8 cellular contexts compared by ENCODE assay signal in genomic region chr9:447230-448025, GRCh38. TPM values are rescaled to one million over a fixed set of nuclear protein-coding genes. Genes with fewer than 3 reads are reported as not detected.
DNase-seq lines count a peak whose midpoint lies in the region; ATAC-seq, FAIRE-seq and TF ChIP-seq lines count a peak whose summit lies in the region.

No MANE protein-coding gene starts in this region.

- BruUV-seq in GM12878 (replicated peaks; lab: Mats Ljungman, UMichigan), result no TSS peak

- H3K27me3 ChIP-seq in GM12878 (replicated peaks in 1 of 2; ENCODE audit: control insufficient read depth in 2 of 2, insufficient read depth in 2 of 2, low read length in 1 of 2), result no peaks in the 10 kb centered on the region
- no peaks in the 10 kb centered on the region for H3K27me3 ChIP-seq in neural progenitor cell

- peaks cover 82% of the 10 kb centered on the region for H3K36me3 Mint-ChIP-seq in T-helper 2 cell treated with Interferon-gamma antibody and Interleukin-4, amounts not matched to agents 5 μg/mL and 100 μg/mL, for 36 hours (ENCODE audit: low read depth)
- H3K36me3 Mint-ChIP-seq in neural progenitor cell, result peaks cover 7% of the 10 kb centered on the region

- peak overlapping the region; percentile 63 for H3K4me3 Mint-ChIP-seq in T-helper 2 cell treated with Interferon-gamma antibody and Interleukin-4, amounts not matched to agents 5 μg/mL and 100 μg/mL, for 36 hours
- H3K4me3 Mint-ChIP-seq in neural progenitor cell, result no peak overlapping the region

- H3K9me3 Mint-ChIP-seq in T-helper 2 cell treated with Interferon-gamma antibody and Interleukin-4, amounts not matched to agents 5 μg/mL and 100 μg/mL, for 36 hours, result no peaks in the 10 kb centered on the region
- H3K9me3 Mint-ChIP-seq in neural progenitor cell, result peaks cover 13% of the 10 kb centered on the region

- ATAC-seq in GM12878, result 0 out of 3 replicates have a peak, but pooled peaks have one; percentile 22
- no peak for ATAC-seq in HG03108 (IDR thresholded peaks at IDR 0.05; ENCODE audit: unreplicated experiment)
- no peak for ATAC-seq in HG03457 (IDR thresholded peaks at IDR 0.05; ENCODE audit: unreplicated experiment)

- H3K9ac ChIP-seq in GM12878 (ENCODE audit: control insufficient read depth, insufficient read depth, low read length), result no peak overlapping the region
- no peak overlapping the region for H3K9ac ChIP-seq in neural progenitor cell

- H3K79me2 ChIP-seq in GM12878 (ENCODE audit: control insufficient read depth, insufficient read depth, low read length), result no peaks in the 10 kb centered on the region
- no peaks in the 10 kb centered on the region for H3K79me2 ChIP-seq in neural progenitor cell (ENCODE audit: low read depth)

- no peak overlapping the region for H2AFZ ChIP-seq in GM12878 (ENCODE audit: control insufficient read depth, low read depth, low read length)
- H2AFZ ChIP-seq in neural progenitor cell (replicated peaks), result no peak overlapping the region

- CTCF ChIA-PET in GM12878 (lab: Yijun Ruan, JAX), result interaction anchor here (1.6 kb wide), 1 partner anchor 15 kb away, joined by 6 read pairs; no protein-coding TSS in a partner anchor

- H3K27me3 Mint-ChIP-seq in T-helper 2 cell treated with Interferon-gamma antibody and Interleukin-4, amounts not matched to agents 5 μg/mL and 100 μg/mL, for 36 hours (ENCODE audit: low read depth), result no peaks in the 10 kb centered on the region
- no peaks in the 10 kb centered on the region for H3K27me3 Mint-ChIP-seq in neural progenitor cell (ENCODE audit: insufficient read depth, low read depth)

- SMC1A ChIA-PET in GM12878 (lab: Charles Lee; ENCODE audit: uncharacterized antibody, unreplicated experiment), result no interaction called here

- H3F3A ChIP-seq in neural progenitor cell (ENCODE audit: low read depth), result peaks cover 8% of the 10 kb centered on the region

- H3K4me3 ChIP-seq in HFF-Myc (replicated peaks; ENCODE audit: low read depth, low read length), result no peak overlapping the region
- H3K4me3 ChIP-seq in GM12878, result no peak overlapping the region
- no peak overlapping the region for H3K4me3 ChIP-seq in neural progenitor cell

- peak overlapping the region; percentile 91 for H3K27ac Mint-ChIP-seq in T-helper 2 cell treated with Interferon-gamma antibody and Interleukin-4, amounts not matched to agents 5 μg/mL and 100 μg/mL, for 36 hours
- H3K27ac Mint-ChIP-seq in neural progenitor cell, result no peak overlapping the region

- no peaks in the 10 kb centered on the region for H3K4me1 ChIP-seq in GM12878 (ENCODE audit: control insufficient read depth, insufficient read depth, low read length)
- peaks cover 5% of the 10 kb centered on the region for H3K4me1 ChIP-seq in neural progenitor cell

- no peak for TF ChIP-seq POLR2A in GM12878 (IDR thresholded peaks at IDR 0.05; ENCODE audit: low read depth, low read length)

- no peak for TF ChIP-seq EP300 in GM12878 (IDR thresholded peaks at IDR 0.05; ENCODE audit: borderline replicate concordance in 1 of 2, control insufficient read depth in 1 of 2, low read depth in 2 of 2, low read length in 2 of 2)

- no peak overlapping the region for H3K27ac ChIP-seq in GM12878 (ENCODE audit: control insufficient read depth, insufficient read depth)
- no peak overlapping the region for H3K27ac ChIP-seq in neural progenitor cell

- H3K9me3 ChIP-seq in GM12878 (replicated peaks; ENCODE audit: control insufficient read depth, insufficient read depth, low read length) (no peaks in the 10 kb centered on the region), neural progenitor cell (ENCODE audit: low read depth) (no peaks in the 10 kb centered on the region)

- in situ Hi-C loops in GM12878 (cut with MboI), result no loop called here

- no peak for FAIRE-seq in GM12878 (lab: Jason Lieb, UNC)

- RAD21 ChIA-PET in GM12878 (lab: Charles Lee; ENCODE audit: unreplicated experiment), result interaction anchor here (0.8 kb wide), 1 partner anchor 226 kb away, joined by 3 read pairs; no protein-coding TSS in a partner anchor

- H3K36me3 ChIP-seq in GM12878 (ENCODE audit: control insufficient read depth in 2 of 2, insufficient read depth in 2 of 2, low read length in 1 of 2) (peaks cover 11 to 32% of the 10 kb centered on the region in 2 experiments), neural progenitor cell (no peaks in the 10 kb centered on the region)

- intact Hi-C loops in GM12878 (cut with micrococcal nuclease; ENCODE audit: unreplicated experiment), result no loop called here

- DNase-seq in HFF-Myc (ENCODE audit: extremely low read depth, low read depth) (peak; percentile 10), GM12878 (ENCODE audit: low read depth, low spot score) (no peak), NCI-H1930 (lab: John Stamatoyannopoulos, UW) (no peak), neural progenitor cell (ENCODE audit: low spot score) (no peak)
- DNase-seq in T-helper 2 cell treated with Interferon-gamma antibody and Interleukin-4, amounts not matched to agents 5 μg/mL and 100 μg/mL, for 36 hours (ENCODE audit: low spot score), result peak; percentile 74
- DNase-seq in stimulated activated CD4-positive, alpha-beta T cell treated with anti-CD3 and anti-CD28 coated beads, Interleukin-4, amount 100 ng/mL, for 48 hours (ENCODE audit: low read depth in 2 of 2), result peak; percentile 23 to 56

- H3K4me1 Mint-ChIP-seq in T-helper 2 cell treated with Interferon-gamma antibody and Interleukin-4, amounts not matched to agents 5 μg/mL and 100 μg/mL, for 36 hours (ENCODE audit: low read depth), result peaks cover 35% of the 10 kb centered on the region
- H3K4me1 Mint-ChIP-seq in neural progenitor cell, result peaks cover 14% of the 10 kb centered on the region

- H4K20me1 ChIP-seq in GM12878 (ENCODE audit: control insufficient read depth, insufficient read depth) (no peaks in the 10 kb centered on the region), neural progenitor cell (ENCODE audit: low read depth) (no peaks in the 10 kb centered on the region)

- TF ChIP-seq CTCF in HFF-Myc (IDR thresholded peaks at IDR 0.05; ENCODE audit: low read depth, low read length, missing control alignments), result no peak
- no peak for TF ChIP-seq CTCF in GM12878 (IDR thresholded peaks at IDR 0.05 in 2 of 3, conservative IDR thresholded peaks at IDR 0.05 in 1 of 3; ENCODE audit: control insufficient read depth in 2 of 3, extremely low read depth in 1 of 3, insufficient read depth in 1 of 3, low read depth in 3 of 3, low read length in 3 of 3)
- no peak for TF ChIP-seq CTCF in neural progenitor cell (IDR thresholded peaks at IDR 0.05)

- POLR2A ChIA-PET in GM12878 (lab: Charles Lee), result no interaction called here

- H3K4me2 ChIP-seq in GM12878 (ENCODE audit: control insufficient read depth, insufficient read depth), result no peak overlapping the region
- no peak overlapping the region for H3K4me2 ChIP-seq in neural progenitor cell

- WGBS in GM12878 (ENCODE audit: insufficient coverage, insufficient replicate concordance, low lambda C conversion rate, missing lambda C conversion rate), result 74% methylated on average over 4 of the region's 4 CpGs

- no peak for TF ChIP-seq RAD21 in GM12878 (IDR thresholded peaks at IDR 0.05; ENCODE audit: insufficient read depth, low read depth, low read length)

TF ChIP-seq in GM12878, 131 proteins besides CTCF, POLR2A, EP300 and RAD21:
- TF ChIP-seq RUNX3 (IDR thresholded peaks at IDR 0.05; ENCODE audit: low read length) (0 out of 2 replicates have a peak, but pooled peaks have one; percentile 12), STAT3 (IDR thresholded peaks at IDR 0.05; ENCODE audit: low read depth, low read length) (no peak)

RNA-seq across cellular contexts. Expression of gene KANK1, which starts 57.1 kb away (rescaled TPM):
- total RNA-seq in GM12878 (2013; cell fraction: nucleolus; rRNA removed), result 9.9 and 12.3 TPM in 2 replicates
- 0.06 and 0.16 TPM in 2 replicates for total RNA-seq in GM12878 (2014; rRNA removed)
- 0.04 and 0.60 TPM in 2 replicates for total RNA-seq in GM12878 (2014; rRNA removed; fragmentation: Illumina TruSeq; extraction: Trizol)
- 0.19 and 1.1 TPM in 2 replicates for total RNA-seq in GM12878 (2021)
- polyA plus RNA-seq in GM12878 (2011; ENCODE audit: low read depth), result not detected
- polyA plus RNA-seq in GM12878 (2011; rRNA removed), result 22.2 and 23.1 TPM in 2 replicates
- polyA plus RNA-seq in GM12878 (2011; cell fraction: cytosol; rRNA removed), result 23.6 and 25.0 TPM in 2 replicates
- 25.7 and 26.4 TPM in 2 replicates for polyA plus RNA-seq in GM12878 (2011; cell fraction: nucleus; rRNA removed)
- polyA plus RNA-seq in GM12878 (2012), result 0.18 and 0.27 TPM in 2 replicates
- 0.04 and 0.08 TPM in 2 replicates for polyA plus RNA-seq in GM12878 (2014; fragmentation: Illumina TruSeq; extraction: Trizol)
- polyA plus RNA-seq in GM12878 (2014; fragmentation: Nextera tagmentation; extraction: Ambion mirVana), result under 1 TPM in 1 of 2 experiments, not detected in 1; 0.37 TPM
- 0.08 and 0.14 TPM in 2 replicates for polyA plus RNA-seq in GM12878 (2014; rRNA removed)
- polyA plus RNA-seq in GM12878 (2016; fragmentation: Nextera tagmentation; extraction: Ambion mirVana), result 1 to 10 TPM in 1 of 2 experiments, under 1 TPM in 1; 0.20 to 2.1 TPM
- 36.9 and 39.5 TPM in 2 replicates for polyA minus RNA-seq in GM12878 (2011; rRNA and poly(A)+ RNA removed)
- polyA minus RNA-seq in GM12878 (2011; cell fraction: cytosol; rRNA and poly(A)+ RNA removed), result 11.9 and 13.8 TPM in 2 replicates
- polyA minus RNA-seq in GM12878 (2011; cell fraction: nucleus; rRNA and poly(A)+ RNA removed), result 10.2 and 18.2 TPM in 2 replicates
- 24.5 and 27.9 TPM in 2 replicates for total RNA-seq in neural progenitor cell (ENCODE audit: low replicate concordance)

Comparison
In these comparisons a context has a peak if more than half of its experiments do, and no peak if none do; other contexts are left out.
1. DNase-seq: peak in HFF-Myc (single experiment), T-helper 2 cell treated with Interferon-gamma antibody and Interleukin-4, amounts not matched to agents 5 μg/mL and 100 μg/mL, for 36 hours (single experiment) and stimulated activated CD4-positive, alpha-beta T cell treated with anti-CD3 and anti-CD28 coated beads, Interleukin-4, amount 100 ng/mL, for 48 hours (2 of 2); none in GM12878 (single experiment), NCI-H1930 (0 of 2) and neural progenitor cell (single experiment).